8 cellular contexts compared by ENCODE assay signal in genomic region chr18:12236934-12237832, GRCh38. TPM values are rescaled to one million over a fixed set of nuclear protein-coding genes. Genes with fewer than 3 reads are reported as not detected.
DNase-seq lines count a peak whose midpoint lies in the region; TF ChIP-seq lines count a peak whose summit lies in the region.

No MANE protein-coding gene starts in this region.

- H3F3A ChIP-seq in GM23248 (ENCODE audit: insufficient read depth), result peaks cover 19% of the 10 kb centered on the region; the same call in 1 of the 2 replicates

- TF ChIP-seq CTCF in hepatocyte (IDR thresholded peaks at IDR 0.05; ENCODE audit: poor library complexity), result peak; percentile 91
- peak; percentile 47 to 93 (median 85) for TF ChIP-seq CTCF in spleen (IDR thresholded peaks at IDR 0.05 in 8 of 11, conservative IDR thresholded peaks at IDR 0.05 in 3 of 11)

- H3K36me3 ChIP-seq in GM23248 (ENCODE audit: low read depth), result no peaks in the 10 kb centered on the region
- H3K36me3 ChIP-seq in MG63, result no peaks in the 10 kb centered on the region
- H3K36me3 ChIP-seq in hepatocyte (replicated peaks; ENCODE audit: insufficient read depth, low read depth), result no peaks in the 10 kb centered on the region
- H3K36me3 ChIP-seq in spleen, result no peaks in the 10 kb centered on the region

- TF ChIP-seq POLR2A in spleen (IDR thresholded peaks at IDR 0.05), result no peak

- intact Hi-C loops in spleen (cut with DNase I; ENCODE audit: low total_unique reads), result no loop called here

- H3K4me1 ChIP-seq in GM23248 (ENCODE audit: insufficient read depth) (peaks cover 17% of the 10 kb centered on the region), hepatocyte (ENCODE audit: insufficient read depth) (no peaks in the 10 kb centered on the region), spleen (peaks cover 0 to 12% (median 9%) of the 10 kb centered on the region in 6 donors)

- in situ Hi-C loops in GM23248 (cut with MboI), result no loop called here

- H2AFZ ChIP-seq in GM23248, result no peak overlapping the region
- peak overlapping the region; percentile 21 for H2AFZ ChIP-seq in hepatocyte

- H3K4me3 ChIP-seq in GM23248 (no peak overlapping the region), MG63 (no peak overlapping the region), hepatocyte (no peak overlapping the region), spleen (peak overlapping the region in 1 of 8 donors; percentile 34)

- WGBS in GM23248 (ENCODE audit: low coverage in 1 of 2, low lambda C conversion rate in 2 of 2, missing lambda C conversion rate in 2 of 2), 2 experiments, result 33 to 34% methylated on average over 33 of the region's 33 CpGs
- 45% methylated on average over 30 of the region's 33 CpGs for WGBS in hepatocyte (ENCODE audit: low lambda C conversion rate, missing lambda C conversion rate)
- 31 to 37% (median 35%) methylated on average over 26 to 33 of the region's 33 CpGs for WGBS in spleen, 5 donors

- H3K27me3 ChIP-seq in GM23248 (replicated peaks; ENCODE audit: insufficient read depth) (no peaks in the 10 kb centered on the region), MG63 (peaks cover 7% of the 10 kb centered on the region; the same call in 1 of the 2 replicates), hepatocyte (peaks cover 6% of the 10 kb centered on the region), spleen (replicated peaks in 1 of 7) (peaks cover 0 to 32% (median 0%) of the 10 kb centered on the region in 7 donors)

- H3K27ac ChIP-seq in GM23248 (no peak overlapping the region), hepatocyte (no peak overlapping the region), spleen (no peak overlapping the region)

- DNase-seq in DMS 273 treated with DMSO at 0.1 percent for 48 hours (lab: John Stamatoyannopoulos, UW) (peak; percentile 15), GM23248 (peak; percentile 77), MG63 (peak; percentile 56), T-helper 1 cell (peak in 3 of 5 donors; percentile 27 to 57 (median 45)), amniotic epithelial cell (ENCODE audit: low read depth) (peak; percentile 30), hepatocyte (ENCODE audit: low spot score) (peak; percentile 84), spleen (peak; percentile 91)
- DNase-seq in NK-92 treated with Interleukin-12 subunit alpha and Interleukin-12 subunit beta, amount 100 ng/mL, for 24 hours (lab: John Stamatoyannopoulos, UW), result no peak

- H3K9me3 ChIP-seq in GM23248 (ENCODE audit: low read depth) (no peaks in the 10 kb centered on the region), MG63 (no peaks in the 10 kb centered on the region), hepatocyte (ENCODE audit: low read depth) (no peaks in the 10 kb centered on the region), spleen (no peaks in the 10 kb centered on the region)

- no peaks in the 10 kb centered on the region for H3K9me2 ChIP-seq in GM23248 (ENCODE audit: insufficient read depth)
- no peaks in the 10 kb centered on the region for H3K9me2 ChIP-seq in hepatocyte (replicated peaks; ENCODE audit: insufficient read depth)

- H3K9ac ChIP-seq in GM23248, result no peak overlapping the region

- H4K20me1 ChIP-seq in GM23248 (ENCODE audit: insufficient read depth) (no peaks in the 10 kb centered on the region), hepatocyte (ENCODE audit: insufficient read depth, poor library complexity, severe bottlenecking) (no peaks in the 10 kb centered on the region)

- H3K4me2 ChIP-seq in GM23248 (ENCODE audit: unreplicated experiment) (no peak overlapping the region), hepatocyte (peak overlapping the region; percentile 58)

- H3K79me2 ChIP-seq in GM23248 (ENCODE audit: insufficient read depth), result no peaks in the 10 kb centered on the region
- no peaks in the 10 kb centered on the region for H3K79me2 ChIP-seq in hepatocyte

RNA-seq across cellular contexts. Expression of gene CIDEA, which starts 17.0 kb away (rescaled TPM):
- not detected in 2 replicates for total RNA-seq in GM23248 (2014; rRNA removed; shearing (Covaris generic))
- polyA plus RNA-seq in GM23248 (2016; fragmentation: Nextera tagmentation; extraction: Ambion mirVana), result not detected in 2 replicates
- not detected in 2 replicates for total RNA-seq in MG63 (2014; rRNA removed; shearing (Covaris generic); ENCODE audit: low replicate concordance)
- not detected in 2 replicates for total RNA-seq in hepatocyte
- not detected in 2 replicates for polyA plus RNA-seq in hepatocyte
- total RNA-seq in spleen, result not detected
- polyA plus RNA-seq in spleen, result not detected
